Comparison of ENCODE assay signal across 8 cellular contexts in genomic region chr15:88664151-88664778, GRCh38. TPM values are rescaled to one million over a fixed set of nuclear protein-coding genes. Genes with fewer than 3 reads are reported as not detected.
DNase-seq lines count a peak whose midpoint lies in the region; ATAC-seq lines count a peak whose summit lies in the region.

No MANE protein-coding gene starts in this region.

- no peaks in the 10 kb centered on the region for H3K9me3 Mint-ChIP-seq in activated CD4-positive, alpha-beta T cell treated with anti-CD3 and anti-CD28 coated beads for 36 hours (ENCODE audit: low read depth)

- no peak overlapping the region for H3K27ac Mint-ChIP-seq in activated CD4-positive, alpha-beta T cell treated with anti-CD3 and anti-CD28 coated beads for 36 hours

- CTCF ChIA-PET in activated CD4-positive, alpha-beta T cell treated with anti-CD3 and anti-CD28 coated beads for 36 hours (lab: Charles Lee), result interaction anchor here (0.5 to 3.2 kb wide), 8 partner anchors 11 to 190 kb away, joined by 3 to 28 read pairs (median 4); partner anchors contain the start of gene ISG20

- no peaks in the 10 kb centered on the region for H3K36me3 Mint-ChIP-seq in activated CD4-positive, alpha-beta T cell treated with anti-CD3 and anti-CD28 coated beads for 36 hours (ENCODE audit: low read depth)

- POLR2A ChIA-PET in activated CD4-positive, alpha-beta T cell treated with anti-CD3 and anti-CD28 coated beads for 36 hours (lab: Charles Lee), result interaction anchor here (0.7 kb wide), 1 partner anchor 197 kb away, joined by 3 read pairs; the partner anchor contains the start of genes MRPL46 and MRPS11

- peak; percentile 68 for DNase-seq in activated CD4-positive, alpha-beta T cell treated with anti-CD3 and anti-CD28 coated beads for 36 hours
- DNase-seq in activated CD4-positive, alpha-beta T cell treated with anti-CD3 and anti-CD28 coated beads for 1 hour, result no peak
- peak; percentile 42 for DNase-seq in activated CD4-positive, alpha-beta T cell treated with anti-CD3 and anti-CD28 coated beads for 48 hours
- DNase-seq in globus pallidus (ENCODE audit: low spot score) (peak; percentile 78), superior temporal gyrus (ENCODE audit: extremely low spot score) (peak; percentile 76), HPDE6-E6E7 (ENCODE audit: extremely low spot score) (no peak), germinal center (ENCODE audit: low spot score) (no peak)

- peaks cover 5% of the 10 kb centered on the region for H3K27me3 Mint-ChIP-seq in activated CD4-positive, alpha-beta T cell treated with anti-CD3 and anti-CD28 coated beads for 36 hours

- H3K4me1 Mint-ChIP-seq in activated CD4-positive, alpha-beta T cell treated with anti-CD3 and anti-CD28 coated beads for 36 hours, result peaks cover 32% of the 10 kb centered on the region

- intact Hi-C loops in activated CD4-positive, alpha-beta T cell treated with anti-CD3 and anti-CD28 coated beads for 36 hours (cut with DNase I, micrococcal nuclease), result loop anchor here (1.0 to 2.0 kb wide), 4 partner anchors 26 to 197 kb away; partner anchors contain the start of genes MRPL46 (in 1 of the 2) and MRPS11 (in 1 of the 2)

- H3K4me3 Mint-ChIP-seq in activated CD4-positive, alpha-beta T cell treated with anti-CD3 and anti-CD28 coated beads for 36 hours, result no peak overlapping the region

- peak; percentile 90 for ATAC-seq in activated CD4-positive, alpha-beta T cell treated with anti-CD3 and anti-CD28 coated beads for 36 hours
- no peak for ATAC-seq in GM18873 (IDR thresholded peaks at IDR 0.05; ENCODE audit: low FRiP score, unreplicated experiment)

RNA-seq across cellular contexts. Expression of gene ISG20, which starts 25.4 kb away (rescaled TPM):
- total RNA-seq in activated CD4-positive, alpha-beta T cell treated with anti-CD3 and anti-CD28 coated beads for 36 hours, result 100 to 1,000 TPM; 107 to 120 TPM

RNA-seq across cellular contexts. Expression of gene AEN, which starts 43.1 kb away (rescaled TPM):
- 10 to 100 TPM; 42.8 to 52.9 TPM for total RNA-seq in activated CD4-positive, alpha-beta T cell treated with anti-CD3 and anti-CD28 coated beads for 36 hours

Comparison
In these comparisons a context has a peak if more than half of its experiments do, and no peak if none do; other contexts are left out.
1. DNase-seq: peak in activated CD4-positive, alpha-beta T cell treated with anti-CD3 and anti-CD28 coated beads for 36 hours (single experiment), activated CD4-positive, alpha-beta T cell treated with anti-CD3 and anti-CD28 coated beads for 48 hours (single experiment), globus pallidus (single experiment) and superior temporal gyrus (single experiment); none in activated CD4-positive, alpha-beta T cell treated with anti-CD3 and anti-CD28 coated beads for 1 hour (single experiment), HPDE6-E6E7 (single experiment) and germinal center (single experiment).